ENCODE assay signal across 32 cellular contexts in genomic region chr14:56215180-56215579, GRCh38.
"Had no signal": no experiment of that assay in that cellular context is flagged by ENCODE, and none has a peak within 500 bp of the region (broad histone marks: within the 10 kb centered on the region; RNA-seq: fewer than 3 reads in every experiment).

No MANE protein-coding gene starts in this region.

- DNase-seq: activated B cell treated with CpG ODN at 0.5 μM for 24 hours; activated CD4-positive, alpha-beta T cell treated with anti-CD3 and anti-CD28 coated beads for 48 hours; activated CD4-positive, alpha-beta T cell treated with anti-CD3 and anti-CD28 coated beads, Interleukin-2, amount 50 U/mL, for 1 hour; activated CD4-positive, alpha-beta T cell treated with anti-CD3 and anti-CD28 coated beads, Interleukin-2, amount 50 U/mL, for 48 hours; activated CD8-positive, alpha-beta memory T cell treated with anti-CD3 and anti-CD28 coated beads for 24 hours; activated CD8-positive, alpha-beta T cell treated with anti-CD3 and anti-CD28 coated beads for 36 hours; activated effector memory CD4-positive, alpha-beta T cell treated with Interleukin-2 at 50 U/mL for 16 hours; activated gamma-delta T cell treated with Interleukin-2 at 50 U/mL for 16 hours; activated naive CD4-positive, alpha-beta T cell treated with anti-CD3 and anti-CD28 coated beads, Interleukin-2, amount 50 U/mL, for 16 hours; activated naive CD4-positive, alpha-beta T cell treated with Interleukin-2 at 50 U/mL for 16 hours; activated naive CD8-positive, alpha-beta T cell treated with anti-CD3 and anti-CD28 coated beads, Interleukin-2, amount 10 ng/mL, durations not matched to agents 7 days and 5 days; activated T-cell treated with anti-CD3 and anti-CD28 coated beads, Interleukin-2, amount 50 U/mL, for 4 hours; central memory CD4-positive, alpha-beta T cell; cerebellar nuclear complex; colonic mucosa; dorsolateral prefrontal cortex; effector memory CD8-positive, alpha-beta T cell; erythroblast; foreskin keratinocyte; gastrocnemius medialis; heart right ventricle; T1000; WERI-Rb-1 had no signal

- H2AFZ ChIP-seq: hepatocyte had no signal

- H3K4me3 Mint-ChIP-seq: activated B cell treated with CpG ODN at 0.5 μM for 24 hours; activated CD8-positive, alpha-beta T cell treated with anti-CD3 and anti-CD28 coated beads for 36 hours; activated naive CD8-positive, alpha-beta T cell treated with anti-CD3 and anti-CD28 coated beads, Interleukin-2, amount 10 ng/mL, durations not matched to agents 7 days and 5 days; activated T-cell treated with anti-CD3 and anti-CD28 coated beads, Interleukin-2, amount 50 U/mL, for 4 hours; activated T-helper 17 cell treated with anti-CD3 and anti-CD28 coated beads, Interleukin-2, amount 50 U/mL, for 72 hours; dendritic cell treated with granulocyte-macrophage colony-stimulating factor and Interleukin-4, amounts not matched to agents 40 ng/mL and 50 ng/mL, for 4 days; effector memory CD8-positive, alpha-beta T cell; T-helper 1 cell treated with Interleukin-12 subunit alpha and Interleukin-12 subunit beta and Interleukin-4 antibody, amounts not matched to agents 30 μg/mL and 1 μg/mL, for 36 hours had no signal

- H3K4me2 ChIP-seq: hepatocyte had no signal

- H3K27ac ChIP-seq: ascending aorta, breast epithelium, cardiac muscle cell, colonic mucosa, esophagus muscularis mucosa, foreskin keratinocyte, gastrocnemius medialis, heart right ventricle, hepatocyte, WERI-Rb-1 had no signal

- H3K27ac Mint-ChIP-seq: activated B cell treated with CpG ODN at 0.5 μM for 24 hours; activated CD8-positive, alpha-beta T cell treated with anti-CD3 and anti-CD28 coated beads for 36 hours; activated naive CD8-positive, alpha-beta T cell treated with anti-CD3 and anti-CD28 coated beads, Interleukin-2, amount 10 ng/mL, durations not matched to agents 7 days and 5 days; activated T-helper 17 cell treated with anti-CD3 and anti-CD28 coated beads, Interleukin-2, amount 50 U/mL, for 72 hours; dendritic cell treated with granulocyte-macrophage colony-stimulating factor and Interleukin-4, amounts not matched to agents 40 ng/mL and 50 ng/mL, for 4 days; T-helper 1 cell treated with Interleukin-12 subunit alpha and Interleukin-12 subunit beta and Interleukin-4 antibody, amounts not matched to agents 30 μg/mL and 1 μg/mL, for 36 hours had no signal

- H3K36me3 ChIP-seq: ascending aorta, breast epithelium, cardiac muscle cell, colonic mucosa, esophagus muscularis mucosa, gastrocnemius medialis, heart right ventricle, WERI-Rb-1 had no signal

- H3K36me3 Mint-ChIP-seq: activated naive CD8-positive, alpha-beta T cell treated with anti-CD3 and anti-CD28 coated beads, Interleukin-2, amount 10 ng/mL, durations not matched to agents 7 days and 5 days; brain had no signal

- H3K9me3 ChIP-seq: ascending aorta, breast epithelium, colonic mucosa, esophagus muscularis mucosa, gastrocnemius medialis, heart right ventricle had no signal

- H3K4me3 ChIP-seq: ascending aorta, breast epithelium, cardiac muscle cell, colonic mucosa, dorsolateral prefrontal cortex, esophagus muscularis mucosa, gastrocnemius medialis, heart right ventricle, hepatocyte had no signal

- H3K4me1 ChIP-seq: colonic mucosa, foreskin keratinocyte had no signal

- H3K27me3 ChIP-seq: ascending aorta, breast epithelium, colonic mucosa, dorsolateral prefrontal cortex, esophagus muscularis mucosa, gastrocnemius medialis, heart right ventricle, hepatocyte had no signal

- H3K27me3 Mint-ChIP-seq: activated B cell treated with CpG ODN at 0.5 μM for 24 hours; activated CD8-positive, alpha-beta T cell treated with anti-CD3 and anti-CD28 coated beads for 36 hours; activated T-helper 17 cell treated with anti-CD3 and anti-CD28 coated beads, Interleukin-2, amount 50 U/mL, for 72 hours; brain; dendritic cell treated with granulocyte-macrophage colony-stimulating factor and Interleukin-4, amounts not matched to agents 40 ng/mL and 50 ng/mL, for 4 days; effector memory CD8-positive, alpha-beta T cell had no signal

- H3K9me3 Mint-ChIP-seq: activated B cell treated with CpG ODN at 0.5 μM for 24 hours; activated CD8-positive, alpha-beta T cell treated with anti-CD3 and anti-CD28 coated beads for 36 hours; activated naive CD8-positive, alpha-beta T cell treated with anti-CD3 and anti-CD28 coated beads, Interleukin-2, amount 10 ng/mL, durations not matched to agents 7 days and 5 days; activated T-cell treated with anti-CD3 and anti-CD28 coated beads, Interleukin-2, amount 50 U/mL, for 4 hours; activated T-helper 17 cell treated with anti-CD3 and anti-CD28 coated beads, Interleukin-2, amount 50 U/mL, for 72 hours; brain; dendritic cell treated with granulocyte-macrophage colony-stimulating factor and Interleukin-4, amounts not matched to agents 40 ng/mL and 50 ng/mL, for 4 days; effector memory CD8-positive, alpha-beta T cell; T-helper 1 cell treated with Interleukin-12 subunit alpha and Interleukin-12 subunit beta and Interleukin-4 antibody, amounts not matched to agents 30 μg/mL and 1 μg/mL, for 36 hours had no signal
